In the genomic region with DNA sequence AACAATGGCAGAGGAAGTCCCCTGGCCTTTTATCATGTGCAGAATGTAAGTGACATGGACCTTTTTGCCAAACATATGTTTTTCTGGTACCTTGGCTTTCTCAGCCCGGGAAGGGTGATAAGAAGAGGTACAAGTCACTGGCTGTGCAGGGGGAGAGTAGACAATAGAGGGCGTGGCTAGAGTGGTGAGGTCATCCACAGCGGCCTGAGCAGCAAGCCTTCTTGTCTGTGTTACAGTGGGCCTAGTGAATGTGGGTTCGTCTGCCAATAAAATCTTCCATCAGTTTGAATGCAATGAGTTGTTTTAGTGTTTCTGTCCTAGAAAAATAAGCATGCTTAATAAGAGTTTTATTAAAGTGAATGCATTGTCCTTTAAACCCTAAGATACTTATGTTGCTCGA, we compare ENCODE assay signal across 10 cellular contexts. TPM values are rescaled to one million over a fixed set of nuclear protein-coding genes. Genes with fewer than 3 reads are reported as not detected.
DNase-seq lines count a peak whose midpoint lies in the region; ATAC-seq and TF ChIP-seq lines count a peak whose summit lies in the region.
"Had no signal": no experiment of that assay in that cellular context is flagged by ENCODE, and none has a peak within 500 bp of the region (broad histone marks: within the 10 kb centered on the region; RNA-seq: fewer than 3 reads in every experiment).

No MANE protein-coding gene starts in this region.

- H3K9me3 ChIP-seq in WERI-Rb-1 (ENCODE audit: severe bottlenecking), result no peaks in the 10 kb centered on the region
- no peaks in the 10 kb centered on the region for H3K9me3 ChIP-seq in CD4-positive, alpha-beta T cell (ENCODE audit: control insufficient read depth, low read length)

- TF ChIP-seq CTCF in HFFc6 (IDR thresholded peaks at IDR 0.05) (no peak), WERI-Rb-1 (IDR thresholded peaks at IDR 0.05; ENCODE audit: low read depth, low read length) (no peak), retinal pigment epithelial cell (conservative IDR thresholded peaks at IDR 0.05; ENCODE audit: low read depth, low read length) (no peak)
- no peak for TF ChIP-seq CTCF in CD4-positive, alpha-beta T cell (IDR thresholded peaks at IDR 0.05)

- no peaks in the 10 kb centered on the region for H3K9me3 Mint-ChIP-seq in HFFc6
- H3K9me3 Mint-ChIP-seq in CD4-positive, alpha-beta T cell, result no peaks in the 10 kb centered on the region
- H3K9me3 Mint-ChIP-seq: activated naive CD4-positive, alpha-beta T cell treated with anti-CD3 and anti-CD28 coated beads for 36 hours had no signal

- peaks cover 100% of the 10 kb centered on the region for H3K36me3 ChIP-seq in WERI-Rb-1

- H3K4me3 ChIP-seq in WERI-Rb-1 (ENCODE audit: low read depth, low read length) (no peak overlapping the region), retinal pigment epithelial cell (ENCODE audit: low read length) (no peak overlapping the region)

- peaks cover 8% of the 10 kb centered on the region for H3K4me1 Mint-ChIP-seq in HFFc6 (ENCODE audit: low read depth)
- H3K4me1 Mint-ChIP-seq in CD4-positive, alpha-beta T cell (ENCODE audit: low read depth), result no peaks in the 10 kb centered on the region

- no peak overlapping the region for H3K4me3 Mint-ChIP-seq in HFFc6
- no peak overlapping the region for H3K4me3 Mint-ChIP-seq in CD4-positive, alpha-beta T cell
- H3K4me3 Mint-ChIP-seq: activated naive CD4-positive, alpha-beta T cell treated with anti-CD3 and anti-CD28 coated beads for 36 hours had no signal

- DNase-seq in HFFc6 (peak; percentile 15), WERI-Rb-1 (peak; percentile 76), left cardiac atrium (peak; percentile 65), retinal pigment epithelial cell (ENCODE audit: low read depth) (peak; percentile 33)
- DNase-seq in CD4-positive, alpha-beta T cell, result no peak
- DNase-seq in activated naive CD4-positive, alpha-beta T cell (lab: John Stamatoyannopoulos, UW), result no peak
- DNase-seq: activated naive CD4-positive, alpha-beta T cell treated with anti-CD3 and anti-CD28 coated beads for 36 hours; NCI-H2171 treated with DMSO at 0.1 percent for 48 hours had no signal

- no peaks in the 10 kb centered on the region for H3K27me3 ChIP-seq in WERI-Rb-1 (ENCODE audit: insufficient read depth, low read depth, severe bottlenecking)
- H3K27me3 ChIP-seq in CD4-positive, alpha-beta T cell (ENCODE audit: control insufficient read depth, insufficient read depth, low read length), result no peaks in the 10 kb centered on the region

- intact Hi-C loops in left cardiac atrium (cut with DNase I), result loop anchor here (10.0 kb wide), 2 partner anchors 125 to 135 kb away; a partner anchor contains a TSS
- intact Hi-C loops in CD4-positive, alpha-beta T cell (cut with DNase I, micrococcal nuclease), result loop anchor here in 1 of 2 experiments (5.0 kb wide), 1 partner anchor 128 kb away; a partner anchor contains a TSS

- CTCF ChIA-PET in CD4-positive, alpha-beta T cell (lab: Charles Lee), result no interaction called here

- H3K27me3 Mint-ChIP-seq in HFFc6 (ENCODE audit: insufficient read depth), result peaks cover 2% of the 10 kb centered on the region; the same call in 1 of the 2 replicates
- no peaks in the 10 kb centered on the region for H3K27me3 Mint-ChIP-seq in CD4-positive, alpha-beta T cell

- POLR2A ChIA-PET in CD4-positive, alpha-beta T cell (lab: Charles Lee), result no interaction called here

- H3K27ac ChIP-seq in WERI-Rb-1, result peak overlapping the region; percentile 70
- no peak overlapping the region for H3K27ac ChIP-seq in CD4-positive, alpha-beta T cell (ENCODE audit: low read depth, low read length)

- H3K36me3 Mint-ChIP-seq in HFFc6 (ENCODE audit: low read depth), result peaks cover 18% of the 10 kb centered on the region
- H3K36me3 Mint-ChIP-seq in CD4-positive, alpha-beta T cell (ENCODE audit: low read depth), result peaks cover 89% of the 10 kb centered on the region

- H3K27ac Mint-ChIP-seq in HFFc6, result peak overlapping the region; percentile 69
- H3K27ac Mint-ChIP-seq in CD4-positive, alpha-beta T cell, result no peak overlapping the region
- H3K27ac Mint-ChIP-seq: activated naive CD4-positive, alpha-beta T cell treated with anti-CD3 and anti-CD28 coated beads for 36 hours had no signal

- peak; percentile 63 to 91 for ATAC-seq in left cardiac atrium
- no peak for ATAC-seq in HG03469 (IDR thresholded peaks at IDR 0.05; ENCODE audit: unreplicated experiment)
- ATAC-seq in GM21447 (IDR thresholded peaks at IDR 0.05; ENCODE audit: unreplicated experiment), result no peak
- no peak for ATAC-seq in CD4-positive, alpha-beta T cell (ENCODE audit: poor library complexity)

RNA-seq across cellular contexts. Expression of a gene that starts 59.0 kb away (rescaled TPM):
- 100 to 1,000 TPM; 131 to 235 (median 220) TPM for total RNA-seq in HFFc6 (2021; fragmentation: NEBNext Ultra II Directional; extraction: Animal tissue kit (Norgen Biotek cat#: 25700))
- total RNA-seq in left cardiac atrium, result 10 to 100 TPM; 58.8 to 65.5 TPM
- 10 to 100 TPM; 16.7 to 17.4 TPM for total RNA-seq in CD4-positive, alpha-beta T cell

Comparison
In these comparisons a context has a peak if more than half of its experiments do, and no peak if none do; other contexts are left out.
1. DNase-seq: peak in HFFc6 (single experiment), WERI-Rb-1 (single experiment), left cardiac atrium (single experiment) and retinal pigment epithelial cell (single experiment); none in CD4-positive, alpha-beta T cell (0 of 10) and activated naive CD4-positive, alpha-beta T cell (0 of 4).
2. ATAC-seq: peak in left cardiac atrium (2 of 2); none in HG03469 (single experiment), GM21447 (single experiment) and CD4-positive, alpha-beta T cell (single experiment).